2 cellular contexts compared by ENCODE assay signal in the genomic region with DNA sequence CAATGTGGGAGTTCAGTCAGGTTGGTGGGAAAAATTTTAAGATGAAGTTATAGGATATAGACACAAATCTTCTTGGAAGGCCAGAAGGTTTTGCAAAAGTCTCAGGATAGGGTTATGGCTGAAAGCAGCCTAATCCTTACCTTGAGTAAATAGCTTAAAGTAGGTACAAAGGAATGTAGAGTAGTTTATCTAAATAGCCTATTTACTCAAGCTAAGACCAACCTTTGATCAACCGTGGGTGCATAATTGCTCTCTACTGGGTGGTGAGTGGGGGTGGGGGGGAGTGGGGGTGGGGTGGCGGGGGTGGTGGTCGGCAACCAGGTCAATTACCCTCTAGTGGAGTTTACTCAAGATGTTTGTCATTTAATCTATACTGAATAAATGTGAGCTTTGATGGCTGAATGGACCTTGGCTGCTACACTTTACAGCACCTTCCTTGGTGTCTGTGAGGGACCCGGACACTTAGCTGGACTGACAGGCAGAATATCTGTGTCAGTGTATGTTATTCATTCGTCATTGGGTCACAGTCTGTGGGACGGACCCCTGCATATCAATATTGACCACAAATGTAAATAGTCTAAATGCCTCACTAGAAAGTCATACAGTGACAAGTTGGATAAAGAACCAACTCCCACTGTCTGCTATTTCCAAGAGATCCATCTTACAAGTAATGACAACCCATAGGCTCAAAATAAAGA.
TF ChIP-seq lines count a peak whose summit lies in the region.

No MANE protein-coding gene starts in this region.

TF ChIP-seq in GM23338, 12 proteins besides CTCF, POLR2A, EP300 and RAD21 (continued from another document):
- TF ChIP-seq, protein P1, sequence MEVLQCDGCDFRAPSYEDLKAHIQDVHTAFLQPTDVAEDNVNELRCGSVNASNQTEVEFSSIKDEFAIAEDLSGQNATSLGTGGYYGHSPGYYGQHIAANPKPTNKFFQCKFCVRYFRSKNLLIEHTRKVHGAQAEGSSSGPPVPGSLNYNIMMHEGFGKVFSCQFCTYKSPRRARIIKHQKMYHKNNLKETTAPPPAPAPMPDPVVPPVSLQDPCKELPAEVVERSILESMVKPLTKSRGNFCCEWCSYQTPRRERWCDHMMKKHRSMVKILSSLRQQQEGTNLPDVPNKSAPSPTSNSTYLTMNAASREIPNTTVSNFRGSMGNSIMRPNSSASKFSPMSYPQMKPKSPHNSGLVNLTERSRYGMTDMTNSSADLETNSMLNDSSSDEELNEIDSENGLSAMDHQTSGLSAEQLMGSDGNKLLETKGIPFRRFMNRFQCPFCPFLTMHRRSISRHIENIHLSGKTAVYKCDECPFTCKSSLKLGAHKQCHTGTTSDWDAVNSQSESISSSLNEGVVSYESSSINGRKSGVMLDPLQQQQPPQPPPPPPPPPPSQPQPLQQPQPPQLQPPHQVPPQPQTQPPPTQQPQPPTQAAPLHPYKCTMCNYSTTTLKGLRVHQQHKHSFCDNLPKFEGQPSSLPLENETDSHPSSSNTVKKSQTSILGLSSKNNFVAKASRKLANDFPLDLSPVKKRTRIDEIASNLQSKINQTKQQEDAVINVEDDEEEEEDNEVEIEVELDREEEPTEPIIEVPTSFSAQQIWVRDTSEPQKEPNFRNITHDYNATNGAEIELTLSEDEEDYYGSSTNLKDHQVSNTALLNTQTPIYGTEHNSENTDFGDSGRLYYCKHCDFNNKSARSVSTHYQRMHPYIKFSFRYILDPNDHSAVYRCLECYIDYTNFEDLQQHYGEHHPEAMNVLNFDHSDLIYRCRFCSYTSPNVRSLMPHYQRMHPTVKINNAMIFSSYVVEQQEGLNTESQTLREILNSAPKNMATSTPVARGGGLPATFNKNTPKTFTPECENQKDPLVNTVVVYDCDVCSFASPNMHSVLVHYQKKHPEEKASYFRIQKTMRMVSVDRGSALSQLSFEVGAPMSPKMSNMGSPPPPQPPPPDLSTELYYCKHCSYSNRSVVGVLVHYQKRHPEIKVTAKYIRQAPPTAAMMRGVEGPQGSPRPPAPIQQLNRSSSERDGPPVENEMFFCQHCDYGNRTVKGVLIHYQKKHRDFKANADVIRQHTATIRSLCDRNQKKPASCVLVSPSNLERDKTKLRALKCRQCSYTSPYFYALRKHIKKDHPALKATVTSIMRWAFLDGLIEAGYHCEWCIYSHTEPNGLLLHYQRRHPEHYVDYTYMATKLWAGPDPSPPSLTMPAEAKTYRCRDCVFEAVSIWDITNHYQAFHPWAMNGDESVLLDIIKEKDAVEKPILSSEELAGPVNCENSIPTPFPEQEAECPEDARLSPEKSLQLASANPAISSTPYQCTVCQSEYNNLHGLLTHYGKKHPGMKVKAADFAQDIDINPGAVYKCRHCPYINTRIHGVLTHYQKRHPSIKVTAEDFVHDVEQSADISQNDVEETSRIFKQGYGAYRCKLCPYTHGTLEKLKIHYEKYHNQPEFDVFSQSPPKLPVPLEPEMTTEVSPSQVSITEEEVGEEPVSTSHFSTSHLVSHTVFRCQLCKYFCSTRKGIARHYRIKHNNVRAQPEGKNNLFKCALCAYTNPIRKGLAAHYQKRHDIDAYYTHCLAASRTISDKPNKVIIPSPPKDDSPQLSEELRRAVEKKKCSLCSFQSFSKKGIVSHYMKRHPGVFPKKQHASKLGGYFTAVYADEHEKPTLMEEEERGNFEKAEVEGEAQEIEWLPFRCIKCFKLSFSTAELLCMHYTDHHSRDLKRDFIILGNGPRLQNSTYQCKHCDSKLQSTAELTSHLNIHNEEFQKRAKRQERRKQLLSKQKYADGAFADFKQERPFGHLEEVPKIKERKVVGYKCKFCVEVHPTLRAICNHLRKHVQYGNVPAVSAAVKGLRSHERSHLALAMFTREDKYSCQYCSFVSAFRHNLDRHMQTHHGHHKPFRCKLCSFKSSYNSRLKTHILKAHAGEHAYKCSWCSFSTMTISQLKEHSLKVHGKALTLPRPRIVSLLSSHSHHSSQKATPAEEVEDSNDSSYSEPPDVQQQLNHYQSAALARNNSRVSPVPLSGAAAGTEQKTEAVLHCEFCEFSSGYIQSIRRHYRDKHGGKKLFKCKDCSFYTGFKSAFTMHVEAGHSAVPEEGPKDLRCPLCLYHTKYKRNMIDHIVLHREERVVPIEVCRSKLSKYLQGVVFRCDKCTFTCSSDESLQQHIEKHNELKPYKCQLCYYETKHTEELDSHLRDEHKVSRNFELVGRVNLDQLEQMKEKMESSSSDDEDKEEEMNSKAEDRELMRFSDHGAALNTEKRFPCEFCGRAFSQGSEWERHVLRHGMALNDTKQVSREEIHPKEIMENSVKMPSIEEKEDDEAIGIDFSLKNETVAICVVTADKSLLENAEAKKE (CRISPR knock-in tag; IDR thresholded peaks at IDR 0.05) = no peak

TF ChIP-seq in WTC11, 78 proteins besides CTCF, POLR2A, EP300 and RAD21 (continued from another document):
- TF ChIP-seq, protein P2, sequence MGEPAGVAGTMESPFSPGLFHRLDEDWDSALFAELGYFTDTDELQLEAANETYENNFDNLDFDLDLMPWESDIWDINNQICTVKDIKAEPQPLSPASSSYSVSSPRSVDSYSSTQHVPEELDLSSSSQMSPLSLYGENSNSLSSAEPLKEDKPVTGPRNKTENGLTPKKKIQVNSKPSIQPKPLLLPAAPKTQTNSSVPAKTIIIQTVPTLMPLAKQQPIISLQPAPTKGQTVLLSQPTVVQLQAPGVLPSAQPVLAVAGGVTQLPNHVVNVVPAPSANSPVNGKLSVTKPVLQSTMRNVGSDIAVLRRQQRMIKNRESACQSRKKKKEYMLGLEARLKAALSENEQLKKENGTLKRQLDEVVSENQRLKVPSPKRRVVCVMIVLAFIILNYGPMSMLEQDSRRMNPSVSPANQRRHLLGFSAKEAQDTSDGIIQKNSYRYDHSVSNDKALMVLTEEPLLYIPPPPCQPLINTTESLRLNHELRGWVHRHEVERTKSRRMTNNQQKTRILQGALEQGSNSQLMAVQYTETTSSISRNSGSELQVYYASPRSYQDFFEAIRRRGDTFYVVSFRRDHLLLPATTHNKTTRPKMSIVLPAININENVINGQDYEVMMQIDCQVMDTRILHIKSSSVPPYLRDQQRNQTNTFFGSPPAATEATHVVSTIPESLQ (CRISPR knock-in tag; IDR thresholded peaks at IDR 0.05) = no peak
- no peak for TF ChIP-seq SMAD3 (CRISPR knock-in tag; IDR thresholded peaks at IDR 0.05; ENCODE audit: borderline replicate concordance)
